Comparison of ENCODE assay signal across 1 cellular context in the genomic region with DNA sequence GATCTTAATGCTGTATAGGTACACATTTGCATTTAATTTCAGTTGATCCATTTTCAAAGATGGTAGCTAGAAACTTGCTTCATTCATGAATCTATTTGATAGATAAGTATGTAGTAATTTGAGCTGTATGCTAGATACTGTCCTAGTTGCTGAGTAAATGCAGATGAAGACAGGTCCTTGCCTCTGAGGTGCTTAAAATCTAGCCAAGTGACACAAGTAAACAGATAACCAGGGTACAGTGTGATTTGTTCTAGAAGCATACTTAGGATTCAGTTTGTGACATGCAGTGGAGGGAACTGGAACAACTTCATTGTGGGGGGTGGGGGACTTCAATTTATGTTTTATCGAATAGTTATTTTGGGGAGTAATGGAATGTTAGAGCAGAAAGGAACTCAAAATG.
TF ChIP-seq lines count a peak whose summit lies in the region.

No MANE protein-coding gene starts in this region.

TF ChIP-seq in HCT116, 20 proteins besides CTCF, POLR2A, EP300 and RAD21:
- TF ChIP-seq, protein P1, sequence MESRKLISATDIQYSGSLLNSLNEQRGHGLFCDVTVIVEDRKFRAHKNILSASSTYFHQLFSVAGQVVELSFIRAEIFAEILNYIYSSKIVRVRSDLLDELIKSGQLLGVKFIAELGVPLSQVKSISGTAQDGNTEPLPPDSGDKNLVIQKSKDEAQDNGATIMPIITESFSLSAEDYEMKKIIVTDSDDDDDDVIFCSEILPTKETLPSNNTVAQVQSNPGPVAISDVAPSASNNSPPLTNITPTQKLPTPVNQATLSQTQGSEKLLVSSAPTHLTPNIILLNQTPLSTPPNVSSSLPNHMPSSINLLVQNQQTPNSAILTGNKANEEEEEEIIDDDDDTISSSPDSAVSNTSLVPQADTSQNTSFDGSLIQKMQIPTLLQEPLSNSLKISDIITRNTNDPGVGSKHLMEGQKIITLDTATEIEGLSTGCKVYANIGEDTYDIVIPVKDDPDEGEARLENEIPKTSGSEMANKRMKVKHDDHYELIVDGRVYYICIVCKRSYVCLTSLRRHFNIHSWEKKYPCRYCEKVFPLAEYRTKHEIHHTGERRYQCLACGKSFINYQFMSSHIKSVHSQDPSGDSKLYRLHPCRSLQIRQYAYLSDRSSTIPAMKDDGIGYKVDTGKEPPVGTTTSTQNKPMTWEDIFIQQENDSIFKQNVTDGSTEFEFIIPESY (IDR thresholded peaks at IDR 0.05; ENCODE audit: extremely low read depth, insufficient replicate concordance, low read length) = no peak
- TF ChIP-seq ATF3 (IDR thresholded peaks at IDR 0.05) = no peak
- no peak for TF ChIP-seq CEBPB (IDR thresholded peaks at IDR 0.05; ENCODE audit: low read depth)
- no peak for TF ChIP-seq YY1 (IDR thresholded peaks at IDR 0.05; ENCODE audit: extremely low read depth, insufficient replicate concordance, low read depth, low read length)
- TF ChIP-seq EZH2phosphoT487 (IDR thresholded peaks at IDR 0.05; ENCODE audit: borderline replicate concordance) = no peak
- TF ChIP-seq TCF7L2 (IDR thresholded peaks at IDR 0.05; ENCODE audit: borderline replicate concordance, extremely low read depth, insufficient read depth, insufficient read length) = no peak
- no peak for TF ChIP-seq SRF (IDR thresholded peaks at IDR 0.05; ENCODE audit: low read depth)
- TF ChIP-seq SIN3A (IDR thresholded peaks at IDR 0.05; ENCODE audit: low read depth) = no peak
- no peak for TF ChIP-seq MAX (IDR thresholded peaks at IDR 0.05)
- TF ChIP-seq FOSL1 (IDR thresholded peaks at IDR 0.05; ENCODE audit: low read depth) = no peak
- TF ChIP-seq SP1 (IDR thresholded peaks at IDR 0.05; ENCODE audit: low read depth) = no peak
- no peak for TF ChIP-seq ELF1 (IDR thresholded peaks at IDR 0.05; ENCODE audit: borderline replicate concordance, low read depth)
- no peak for TF ChIP-seq EGR1 (IDR thresholded peaks at IDR 0.05; ENCODE audit: low read depth)
- TF ChIP-seq ZFX (IDR thresholded peaks at IDR 0.05) = no peak
- TF ChIP-seq CBX3 (IDR thresholded peaks at IDR 0.05; ENCODE audit: low read depth) = no peak
- TF ChIP-seq POLR2AphosphoS5 (IDR thresholded peaks at IDR 0.05; ENCODE audit: low read depth, low read length) = no peak
- no peak for TF ChIP-seq EZH2 (IDR thresholded peaks at IDR 0.05)
- TF ChIP-seq REST (IDR thresholded peaks at IDR 0.05; ENCODE audit: low read depth) = no peak
- no peak for TF ChIP-seq JUND (IDR thresholded peaks at IDR 0.05)
- TF ChIP-seq ZNF274 (IDR thresholded peaks at IDR 0.05; ENCODE audit: low read depth, low read length) = no peak
